ENCODE assay signal across 26 cellular contexts in the genomic region with DNA sequence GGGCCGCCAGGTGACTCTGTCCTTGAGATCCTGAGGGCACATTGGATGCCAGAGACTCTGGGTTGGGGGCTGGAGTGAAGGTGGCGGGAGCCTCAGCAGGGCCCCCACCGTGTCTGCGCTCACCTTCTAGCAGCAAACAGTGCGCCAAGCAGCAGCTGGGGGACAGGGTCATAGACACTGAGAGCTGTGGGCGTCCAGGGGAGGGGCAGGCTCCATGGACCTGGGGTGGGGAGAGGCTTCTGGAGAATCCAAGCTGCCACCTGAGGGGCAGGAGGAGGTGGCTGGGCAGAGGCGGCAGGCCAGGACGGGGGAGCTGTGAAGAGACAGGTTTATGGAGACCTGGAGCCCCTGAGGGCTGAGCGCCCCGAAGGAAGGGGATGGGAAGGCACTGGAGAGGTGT. TPM values are rescaled to one million over a fixed set of nuclear protein-coding genes. Genes with fewer than 3 reads are reported as not detected.
"Had no signal": no experiment of that assay in that cellular context is flagged by ENCODE, and none has a peak within 500 bp of the region (broad histone marks: within the 10 kb centered on the region; RNA-seq: fewer than 3 reads in every experiment).

No MANE protein-coding gene starts in this region.

- ATAC-seq: left cardiac atrium; lower lobe of right lung; natural killer cell treated with Interleukin-12 subunit alpha and Interleukin-12 subunit beta and Interleukin-15 and Interleukin-18, amount 100 ng/mL, for 72 hours had no signal

- H3K4me2 ChIP-seq: hepatocyte had no signal

- H3K27me3 ChIP-seq: hepatocyte, neutrophil, sigmoid colon, tibial artery, upper lobe of left lung, vagina had no signal

- H3K9me3 ChIP-seq: left ventricle myocardium inferior, lower lobe of right lung, neutrophil, sigmoid colon, tibial artery, upper lobe of left lung, vagina had no signal

- DNase-seq: effector CD4-positive, alpha-beta T cell; foreskin melanocyte; head of caudate nucleus; kidney; left cardiac atrium; left ventricle myocardium inferior; lower lobe of right lung; sigmoid colon; stimulated activated CD4-positive, alpha-beta T cell treated with anti-CD3 and anti-CD28 coated beads, Interleukin-2, amount 100 ng/mL, for 24 hours; stimulated activated CD4-positive, alpha-beta T cell treated with anti-CD3 and anti-CD28 coated beads, Interleukin-4, amount 100 ng/mL, for 4 hours; stimulated activated naive CD4-positive, alpha-beta T cell; tibial artery had no signal

- H3K9me3 Mint-ChIP-seq: memory B cell; mesothelial cell of epicardium; natural killer cell treated with Interleukin-12 subunit alpha and Interleukin-12 subunit beta and Interleukin-15 and Interleukin-18, amount 100 ng/mL, for 72 hours had no signal

- FAIRE-seq: kidney had no signal

- H3K4me3 Mint-ChIP-seq: memory B cell; mesothelial cell of epicardium; natural killer cell treated with Interleukin-12 subunit alpha and Interleukin-12 subunit beta and Interleukin-15 and Interleukin-18, amount 100 ng/mL, for 72 hours had no signal

- H2AFZ ChIP-seq: hepatocyte had no signal

- H3K27ac ChIP-seq: coronary artery, hepatocyte, left ventricle myocardium inferior, lower lobe of right lung, neutrophil, sigmoid colon, skin epidermis, tibial artery, upper lobe of left lung, vagina had no signal

- H3K27me3 Mint-ChIP-seq: memory B cell; natural killer cell treated with Interleukin-12 subunit alpha and Interleukin-12 subunit beta and Interleukin-15 and Interleukin-18, amount 100 ng/mL, for 72 hours had no signal

- H3K4me3 ChIP-seq: coronary artery, hepatocyte, left ventricle myocardium inferior, lower lobe of right lung, sigmoid colon, skin epidermis, tibial artery, upper lobe of left lung, vagina had no signal

- H3K27ac Mint-ChIP-seq: memory B cell; mesothelial cell of epicardium; natural killer cell treated with Interleukin-12 subunit alpha and Interleukin-12 subunit beta and Interleukin-15 and Interleukin-18, amount 100 ng/mL, for 72 hours had no signal

RNA-seq across cellular contexts. Expression of a gene that starts 40.5 kb away (rescaled TPM):
- total RNA-seq: dermis microvascular lymphatic vessel endothelial cell; left cardiac atrium; left ventricle myocardium inferior; lower lobe of right lung; myocyte; natural killer cell treated with Interleukin-12 subunit alpha and Interleukin-12 subunit beta and Interleukin-15 and Interleukin-18, amount 100 ng/mL, for 72 hours; osteocyte; pulmonary artery endothelial cell; temporal lobe; vagina had no signal
